Comparison of ENCODE assay signal across 19 cellular contexts in the genomic region with DNA sequence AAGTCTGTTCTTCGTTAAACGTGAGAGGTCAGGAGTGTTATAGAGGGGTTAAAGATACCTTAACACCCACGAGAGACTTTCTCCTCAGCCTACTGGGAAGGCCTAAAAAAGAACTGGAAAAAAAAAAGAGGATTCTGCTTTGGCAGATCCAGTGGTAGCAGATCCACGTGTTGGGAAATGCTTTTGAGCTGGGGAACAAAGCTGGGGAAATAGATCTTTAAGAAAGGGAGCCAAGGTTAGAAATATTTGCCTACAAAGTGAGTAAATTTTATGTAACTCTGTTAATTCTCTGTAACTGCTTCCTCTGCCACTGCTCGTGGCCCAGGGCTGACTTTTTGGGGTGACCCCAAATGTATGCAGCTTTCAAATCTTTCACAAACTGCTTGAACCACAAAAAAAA. TPM values are rescaled to one million over a fixed set of nuclear protein-coding genes. Genes with fewer than 3 reads are reported as not detected.
DNase-seq lines count a peak whose midpoint lies in the region; ATAC-seq and TF ChIP-seq lines count a peak whose summit lies in the region.
"Had no signal": no experiment of that assay in that cellular context is flagged by ENCODE, and none has a peak within 500 bp of the region (broad histone marks: within the 10 kb centered on the region; RNA-seq: fewer than 3 reads in every experiment).

No MANE protein-coding gene starts in this region.

- no peak overlapping the region for H4K91ac ChIP-seq in trophoblast cell (ENCODE audit: low read depth, low read length)

- no peak overlapping the region for H3K4me2 ChIP-seq in trophoblast cell (ENCODE audit: low read length)

- no peak overlapping the region for H4K8ac ChIP-seq in trophoblast cell (ENCODE audit: low read depth, low read length)

- no peaks in the 10 kb centered on the region for H3K27me3 ChIP-seq in right lobe of liver
- no peaks in the 10 kb centered on the region for H3K27me3 ChIP-seq in sigmoid colon
- no peaks in the 10 kb centered on the region for H3K27me3 ChIP-seq in trophoblast cell (ENCODE audit: insufficient read depth, low read length)

- H3K9ac ChIP-seq in trophoblast cell (ENCODE audit: low read length) = no peak overlapping the region

- H3K36me3 ChIP-seq in right lobe of liver (no peaks in the 10 kb centered on the region), sigmoid colon (no peaks in the 10 kb centered on the region), trophoblast cell (ENCODE audit: control insufficient read depth in 1 of 2, insufficient read depth in 2 of 2, low read length in 2 of 2) (no peaks in the 10 kb centered on the region)

- no peaks in the 10 kb centered on the region for H3K79me2 ChIP-seq in trophoblast cell (ENCODE audit: control insufficient read depth, insufficient read depth, low read length, poor library complexity)

- H2BK120ac ChIP-seq in trophoblast cell (ENCODE audit: insufficient read depth, low read length, poor library complexity) = no peak overlapping the region

- H3K4me3 ChIP-seq in AG10803 (ENCODE audit: low read length) (no peak overlapping the region), coronary artery (no peak overlapping the region), right lobe of liver (no peak overlapping the region), sigmoid colon (no peak overlapping the region), trophoblast cell (ENCODE audit: low read depth, low read length) (no peak overlapping the region)

- peak overlapping the region; percentile 57 to 88 for H3K27ac ChIP-seq in coronary artery
- H3K27ac ChIP-seq in right lobe of liver = peak overlapping the region in 2 of 3 donors; percentile 5 to 16
- H3K27ac ChIP-seq in sigmoid colon = peak overlapping the region; percentile 70 to 94 (median 91)
- no peak overlapping the region for H3K27ac ChIP-seq in trophoblast cell (ENCODE audit: low read depth, low read length)

- DNase-seq in AG10803 (ENCODE audit: low read depth) (peak; percentile 62), coronary artery (ENCODE audit: low spot score) (no peak), right lobe of liver (no peak), sigmoid colon (no peak), 8988T (no peak), trophoblast cell (no peak)
- DNase-seq: activated CD4-positive, alpha-beta T cell treated with anti-CD3 and anti-CD28 coated beads, Interleukin-2, amount 50 U/mL, for 4 hours; activated T-cell treated with anti-CD3 and anti-CD28 coated beads for 4 hours; cortex of kidney; DMS153; NCI-H1105; NCI-H526; SHP77; stimulated activated CD4-positive, alpha-beta T cell treated with anti-CD3 and anti-CD28 coated beads, Interleukin-1b, Interleukin-23, amount 100 ng/mL, for 48 hours; T-helper 1 cell had no signal

- no peak overlapping the region for H2BK12ac ChIP-seq in trophoblast cell (ENCODE audit: low read length)

- ATAC-seq in right lobe of liver (peak in 1 of 4 donors; percentile 21), HG03280 (IDR thresholded peaks at IDR 0.05; ENCODE audit: unreplicated experiment) (no peak)
- ATAC-seq in activated CD4-positive, CD25-positive, alpha-beta regulatory T cell treated with anti-CD3 and anti-CD28 coated beads, Interleukin-2, amount 50 U/mL, for 24 hours = no peak

- no peak overlapping the region for H2BK5ac ChIP-seq in trophoblast cell (ENCODE audit: low read depth, low read length, poor library complexity)

- no peak for TF ChIP-seq POLR2A in right lobe of liver (IDR thresholded peaks at IDR 0.05)
- TF ChIP-seq POLR2A in sigmoid colon (IDR thresholded peaks at IDR 0.05) = no peak

- TF ChIP-seq EP300 in sigmoid colon (IDR thresholded peaks at IDR 0.05) = no peak

- no peak overlapping the region for H3K14ac ChIP-seq in trophoblast cell (ENCODE audit: low read length)

- no peak overlapping the region for H3K4ac ChIP-seq in trophoblast cell (ENCODE audit: low read depth, low read length)

- H3K23ac ChIP-seq in trophoblast cell (ENCODE audit: low read length) = no peak overlapping the region

- no peaks in the 10 kb centered on the region for H3K9me3 ChIP-seq in right lobe of liver
- H3K9me3 ChIP-seq in sigmoid colon = no peaks in the 10 kb centered on the region
- H3K9me3 ChIP-seq in trophoblast cell (ENCODE audit: insufficient read depth, low read depth, low read length) = no peaks in the 10 kb centered on the region

- H3K18ac ChIP-seq in trophoblast cell (ENCODE audit: low read length) = no peak overlapping the region

- WGBS in right lobe of liver (ENCODE audit: insufficient coverage, low coverage, low lambda C conversion rate, missing lambda C conversion rate) = 44% methylated on average over 5 of the region's 5 CpGs
- 74 to 81% methylated on average over 5 of the region's 5 CpGs for WGBS in sigmoid colon, 2 donors
- no CpG with 5 or more reads among the region's 5 CpGs for WGBS in trophoblast cell (ENCODE audit: extremely low coverage, insufficient coverage, insufficient read length)

- no peaks in the 10 kb centered on the region for H3K79me1 ChIP-seq in trophoblast cell (ENCODE audit: low read length)

- TF ChIP-seq CTCF in AG10803 (conservative IDR thresholded peaks at IDR 0.05; ENCODE audit: low read length) (no peak), coronary artery (IDR thresholded peaks at IDR 0.05) (no peak), right lobe of liver (IDR thresholded peaks at IDR 0.05) (no peak), sigmoid colon (IDR thresholded peaks at IDR 0.05) (no peak)

- H2AFZ ChIP-seq in trophoblast cell (ENCODE audit: insufficient read depth, low read length, poor library complexity) = no peak overlapping the region

- no peak overlapping the region for H2AK5ac ChIP-seq in trophoblast cell (ENCODE audit: low read length)

- H3K4me1 ChIP-seq in right lobe of liver = peaks cover 0 to 19% (median 6%) of the 10 kb centered on the region in 4 donors
- H3K4me1 ChIP-seq in sigmoid colon = peaks cover 0 to 75% (median 65%) of the 10 kb centered on the region in 4 donors
- no peaks in the 10 kb centered on the region for H3K4me1 ChIP-seq in trophoblast cell (ENCODE audit: control insufficient read depth in 1 of 2, insufficient read depth in 2 of 2, low read length in 2 of 2)

- intact Hi-C loops in right lobe of liver (cut with DNase I) (no loop called here), sigmoid colon (cut with DNase I) (no loop called here)

- H4K12ac ChIP-seq in trophoblast cell (ENCODE audit: low read depth, low read length) = no peak overlapping the region

RNA-seq across cellular contexts. Expression of a gene that starts 11.7 kb away (rescaled TPM):
- total RNA-seq in right lobe of liver (1 to 10 TPM; 1.6 to 2.9 (median 1.9) TPM), sigmoid colon (10 to 100 TPM; 14.3 to 21.2 (median 17.4) TPM)
- 1 to 10 TPM; 1.2 to 4.2 (median 3.6) TPM for polyA plus RNA-seq in sigmoid colon
- 2.4 and 2.9 TPM in 2 replicates for polyA plus RNA-seq in trophoblast cell (2013)

RNA-seq across cellular contexts. Expression of a gene that starts 36.9 kb away (rescaled TPM):
- total RNA-seq in right lobe of liver (not detected), sigmoid colon (not detected)
- under 1 TPM in 1 of 3 donors, not detected in 2; 0.06 TPM for polyA plus RNA-seq in sigmoid colon
- polyA plus RNA-seq in trophoblast cell (2013) = not detected in 2 replicates
- total RNA-seq: mesothelial cell of epicardium had no signal
- polyA plus RNA-seq: CD14-positive monocyte had no signal
